ENCODE assay signal across 14 cellular contexts in the genomic region with DNA sequence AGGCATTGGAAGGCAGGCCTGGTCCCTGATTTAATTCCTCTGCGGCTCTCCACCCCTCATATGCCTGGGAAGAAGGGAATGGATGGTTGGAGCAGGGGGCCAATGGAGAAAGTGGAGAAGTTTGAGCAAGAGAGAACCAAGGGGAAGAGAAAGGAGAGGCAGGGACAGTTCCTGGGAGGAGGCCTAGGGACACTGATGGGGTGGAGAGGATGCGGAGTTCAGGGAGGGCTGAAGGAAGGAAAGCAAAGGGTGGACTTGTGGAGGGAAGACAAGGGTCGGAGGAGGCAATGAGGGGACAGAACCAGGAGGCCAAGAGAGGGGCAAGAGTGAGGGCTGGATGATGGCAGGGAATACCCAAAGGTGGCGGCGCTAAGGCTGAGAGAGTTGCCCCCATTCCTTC. TPM values are rescaled to one million over a fixed set of nuclear protein-coding genes. Genes with fewer than 3 reads are reported as not detected.
DNase-seq lines count a peak whose midpoint lies in the region; ATAC-seq and TF ChIP-seq lines count a peak whose summit lies in the region.
"Had no signal": no experiment of that assay in that cellular context is flagged by ENCODE, and none has a peak within 500 bp of the region (broad histone marks: within the 10 kb centered on the region; RNA-seq: fewer than 3 reads in every experiment).

No MANE protein-coding gene starts in this region.

- peaks cover 85% of the 10 kb centered on the region for H3K79me2 ChIP-seq in mammary epithelial cell (ENCODE audit: insufficient read depth, low read length)

- H3K27ac Mint-ChIP-seq in MCF 10A (ENCODE audit: low read depth, unreplicated experiment) (peak overlapping the region; percentile 87), naive B cell (peak overlapping the region in 3 of 6 donors; percentile 68 to 92 (median 72))
- peak overlapping the region; percentile 68 for H3K27ac Mint-ChIP-seq in activated naive CD8-positive, alpha-beta T cell treated with anti-CD3 and anti-CD28 coated beads, Interleukin-2, amount 50 U/mL, for 24 hours

- H3K27me3 Mint-ChIP-seq in MCF 10A (ENCODE audit: insufficient read depth, unreplicated experiment) (no peaks in the 10 kb centered on the region), naive B cell (no peaks in the 10 kb centered on the region)
- H3K27me3 Mint-ChIP-seq in activated naive CD8-positive, alpha-beta T cell treated with anti-CD3 and anti-CD28 coated beads, Interleukin-2, amount 50 U/mL, for 24 hours = no peaks in the 10 kb centered on the region

- POLR2A ChIA-PET in MCF 10A (lab: Yijun Ruan, JAX) = interaction anchor here (11.1 to 14.0 kb wide), 2 partner anchors 7 to 35 kb away, joined by 283 to 312 read pairs; partner anchors contain the start of genes CKS1B and SHC1

- DNase-seq in MCF 10A (ENCODE audit: unreplicated experiment) (no peak), mammary epithelial cell (no peak), naive B cell (no peak), upper lobe of left lung (no peak), NK-92 (lab: John Stamatoyannopoulos, UW; ENCODE audit: unreplicated experiment) (no peak)
- DNase-seq in activated naive CD8-positive, alpha-beta T cell treated with anti-CD3 and anti-CD28 coated beads, Interleukin-2, amount 50 U/mL, for 24 hours = no peak
- DNase-seq: BE2C, NCI-H510A treated with DMSO at 0.1 percent for 48 hours had no signal

- no peaks in the 10 kb centered on the region for H3K27me3 ChIP-seq in mammary epithelial cell (ENCODE audit: insufficient read depth, low read length)
- H3K27me3 ChIP-seq in upper lobe of left lung = no peaks in the 10 kb centered on the region
- H3K27me3 ChIP-seq: BE2C, SJSA1 had no signal

- no peak for ATAC-seq in activated naive CD8-positive, alpha-beta T cell treated with anti-CD3 and anti-CD28 coated beads, Interleukin-2, amount 50 U/mL, for 24 hours
- ATAC-seq in naive B cell (ENCODE audit: low read depth in 2 of 2) (no peak), upper lobe of left lung (ENCODE audit: low FRiP score in 2 of 2) (no peak), GM21367 (IDR thresholded peaks at IDR 0.05; ENCODE audit: unreplicated experiment) (no peak), HG03571 (IDR thresholded peaks at IDR 0.05; ENCODE audit: unreplicated experiment) (no peak)

- H3K9me3 Mint-ChIP-seq in MCF 10A (ENCODE audit: unreplicated experiment) (no peaks in the 10 kb centered on the region), naive B cell (no peaks in the 10 kb centered on the region)
- H3K9me3 Mint-ChIP-seq in activated naive CD8-positive, alpha-beta T cell treated with anti-CD3 and anti-CD28 coated beads, Interleukin-2, amount 50 U/mL, for 24 hours = no peaks in the 10 kb centered on the region

- no peaks in the 10 kb centered on the region for H4K20me1 ChIP-seq in mammary epithelial cell (ENCODE audit: insufficient read depth, low read length)

- H3K36me3 Mint-ChIP-seq in MCF 10A (ENCODE audit: insufficient read depth, unreplicated experiment) = peaks cover 55% of the 10 kb centered on the region
- no peaks in the 10 kb centered on the region for H3K36me3 Mint-ChIP-seq in activated naive CD8-positive, alpha-beta T cell treated with anti-CD3 and anti-CD28 coated beads, Interleukin-2, amount 50 U/mL, for 24 hours (ENCODE audit: low read depth)
- H3K36me3 Mint-ChIP-seq in naive B cell = no peaks in the 10 kb centered on the region

- no peak overlapping the region for H3K27ac ChIP-seq in mammary epithelial cell (ENCODE audit: insufficient read depth, low read depth, low read length)
- peak overlapping the region; percentile 93 to 100 (median 96) for H3K27ac ChIP-seq in upper lobe of left lung
- H3K27ac ChIP-seq: SJSA1 had no signal

- TF ChIP-seq EP300 in upper lobe of left lung (IDR thresholded peaks at IDR 0.05) = no peak

- BruUV-seq in MCF 10A (replicated peaks; lab: Mats Ljungman, UMichigan) (no TSS peak), mammary epithelial cell (replicated peaks; lab: Mats Ljungman, UMichigan) (no TSS peak)

- H3K9ac ChIP-seq in mammary epithelial cell (ENCODE audit: insufficient read depth, low read length) = no peak overlapping the region

- H3K4me1 ChIP-seq in mammary epithelial cell (ENCODE audit: insufficient read depth, low read length) (peaks cover 47% of the 10 kb centered on the region), upper lobe of left lung (peaks cover 76 to 94% (median 92%) of the 10 kb centered on the region in 4 donors)
- H3K4me1 ChIP-seq: SJSA1 had no signal

- TF ChIP-seq CTCF in MCF 10A (IDR thresholded peaks at IDR 0.05; ENCODE audit: unreplicated experiment) (no peak), mammary epithelial cell (conservative IDR thresholded peaks at IDR 0.05 in 1 of 2, IDR thresholded peaks at IDR 0.05 in 1 of 2; ENCODE audit: extremely low read depth in 1 of 2, insufficient read depth in 1 of 2, low read depth in 1 of 2, low read length in 2 of 2) (no peak), upper lobe of left lung (IDR thresholded peaks at IDR 0.05) (no peak)

- CTCF ChIA-PET in MCF 10A (lab: Yijun Ruan, JAX) = interaction anchor here (1.0 to 14.4 kb wide), 3 partner anchors 9 to 39 kb away, joined by 3 to 390 read pairs (median 10); partner anchors contain the start of genes ADAM15 and SHC1
- CTCF ChIA-PET in mammary epithelial cell (lab: Charles Lee; ENCODE audit: low non-redundant PET) = no interaction called here

- 98% methylated on average over 5 of the region's 5 CpGs for WGBS in mammary epithelial cell (ENCODE audit: low coverage, missing lambda C conversion rate)
- 86% methylated on average over 5 of the region's 5 CpGs for WGBS in upper lobe of left lung, 2 donors

- H3K4me3 ChIP-seq in mammary epithelial cell (replicated peaks in 1 of 3; ENCODE audit: insufficient read depth in 1 of 3, low read depth in 2 of 3, low read length in 3 of 3) (no peak overlapping the region), upper lobe of left lung (peak overlapping the region in 3 of 4 donors; percentile 20 to 49 (median 44))
- H3K4me3 ChIP-seq: SJSA1 had no signal

- H3K4me3 Mint-ChIP-seq in MCF 10A (ENCODE audit: unreplicated experiment) = peak overlapping the region; percentile 84
- H3K4me3 Mint-ChIP-seq in activated naive CD8-positive, alpha-beta T cell treated with anti-CD3 and anti-CD28 coated beads, Interleukin-2, amount 50 U/mL, for 24 hours = peak overlapping the region; percentile 59
- H3K4me3 Mint-ChIP-seq in naive B cell = peak overlapping the region in 6 of 8 donors; percentile 12 to 87 (median 56)

- peaks cover 83% of the 10 kb centered on the region for H3K4me1 Mint-ChIP-seq in MCF 10A (ENCODE audit: insufficient read depth, unreplicated experiment)
- H3K4me1 Mint-ChIP-seq in activated naive CD8-positive, alpha-beta T cell treated with anti-CD3 and anti-CD28 coated beads, Interleukin-2, amount 50 U/mL, for 24 hours = peaks cover 75% of the 10 kb centered on the region
- peaks cover 63 to 91% (median 82%) of the 10 kb centered on the region in 3 donors for H3K4me1 Mint-ChIP-seq in naive B cell

- no peaks in the 10 kb centered on the region for H3K9me3 ChIP-seq in mammary epithelial cell (replicated peaks; ENCODE audit: insufficient read depth, low read length)
- H3K9me3 ChIP-seq in upper lobe of left lung = no peaks in the 10 kb centered on the region
- H3K9me3 ChIP-seq: BE2C, SJSA1 had no signal

- intact Hi-C loops in MCF 10A (cut with micrococcal nuclease) (no loop called here), mammary epithelial cell (cut with micrococcal nuclease) (no loop called here)

- H2AFZ ChIP-seq in mammary epithelial cell (ENCODE audit: low read depth, low read length) = no peak overlapping the region

- H3K4me2 ChIP-seq in mammary epithelial cell (ENCODE audit: insufficient read depth, low read depth, low read length) = no peak overlapping the region

- dilution Hi-C loops in mammary epithelial cell (cut with HindIII; ENCODE audit: low sequenced_read_pairs) = no loop called here

- no peaks in the 10 kb centered on the region for H3K36me3 ChIP-seq in mammary epithelial cell (ENCODE audit: insufficient read depth, low read length)
- peaks cover 0 to 16% (median 9%) of the 10 kb centered on the region in 4 donors for H3K36me3 ChIP-seq in upper lobe of left lung
- H3K36me3 ChIP-seq: SJSA1 had no signal

- no peak for TF ChIP-seq POLR2A in upper lobe of left lung (IDR thresholded peaks at IDR 0.05)

- in situ Hi-C loops in mammary epithelial cell (cut with MboI; ENCODE audit: low sequenced_read_pairs in 2 of 2) = loop anchor here in 1 of 2 donors (10.0 kb wide), 1 partner anchor 45 kb away; the partner anchor contains the start of gene PYGO2

RNA-seq across cellular contexts. Expression of gene ZBTB7B, which starts 7.1 kb away (rescaled TPM):
- 169 and 175 TPM in 2 replicates for total RNA-seq in MCF 10A (2022)
- total RNA-seq in mammary epithelial cell = 10 to 100 TPM; 33.0 to 51.9 TPM
- 22.2 TPM for polyA plus RNA-seq in mammary epithelial cell
- 17.8 TPM for polyA minus RNA-seq in mammary epithelial cell
- polyA plus RNA-seq in naive B cell (ENCODE audit: low read depth in 6 of 6) = 1 to 10 TPM in 5 of 6 donors, not detected in 1; 2.2 to 5.5 (median 2.7) TPM
- total RNA-seq in upper lobe of left lung = 10 to 100 TPM; 43.9 to 88.2 (median 66.2) TPM

RNA-seq across cellular contexts. Expression of gene LENEP, which starts 16.4 kb away (rescaled TPM):
- 0.83 TPM in 1 of 2 replicates, not detected in the other for total RNA-seq in MCF 10A (2022)
- 1 to 10 TPM in 1 of 2 donors, under 1 TPM in 1; 0.82 to 1.5 TPM for total RNA-seq in mammary epithelial cell
- polyA plus RNA-seq in mammary epithelial cell = 0.16 TPM
- polyA minus RNA-seq in mammary epithelial cell = not detected
- not detected for polyA plus RNA-seq in naive B cell (ENCODE audit: low read depth in 6 of 6)
- total RNA-seq in upper lobe of left lung = 1 to 10 TPM in 1 of 6 donors, under 1 TPM in 1, not detected in 4; 0.57 to 1.0 TPM
- total RNA-seq: kidney, SJSA1 had no signal

RNA-seq across cellular contexts. Expression of gene DCST2, which starts 23.8 kb away (rescaled TPM):
- total RNA-seq in MCF 10A (2022) = 0.91 and 1.8 TPM in 2 replicates
- under 1 TPM; 0.33 to 0.66 TPM for total RNA-seq in mammary epithelial cell
- polyA plus RNA-seq in mammary epithelial cell = 0.15 TPM
- not detected for polyA minus RNA-seq in mammary epithelial cell
- polyA plus RNA-seq in naive B cell (ENCODE audit: low read depth in 6 of 6) = not detected
- total RNA-seq in upper lobe of left lung = 1 to 10 TPM in 4 of 6 donors, under 1 TPM in 2; 0.49 to 2.1 (median 1.1) TPM
- total RNA-seq: SJSA1 had no signal

RNA-seq across cellular contexts. Expression of gene DCST1, which starts 23.9 kb away (rescaled TPM):
- total RNA-seq in MCF 10A (2022) = 0.21 and 0.42 TPM in 2 replicates
- total RNA-seq in mammary epithelial cell = not detected
- polyA plus RNA-seq in mammary epithelial cell = not detected
- not detected for polyA minus RNA-seq in mammary epithelial cell
- polyA plus RNA-seq in naive B cell (ENCODE audit: low read depth in 6 of 6) = not detected
- under 1 TPM in 1 of 6 donors, not detected in 5; 0.89 TPM for total RNA-seq in upper lobe of left lung
- total RNA-seq: H7, kidney, renal cortical epithelial cell, SJSA1 had no signal

RNA-seq across cellular contexts. Expression of gene FLAD1, which starts 26.6 kb away (rescaled TPM):
- total RNA-seq in MCF 10A (2022) (65.4 and 91.1 TPM in 2 replicates), mammary epithelial cell (10 to 100 TPM; 46.4 to 58.5 TPM), upper lobe of left lung (10 to 100 TPM; 15.6 to 62.9 (median 29.8) TPM)
- polyA plus RNA-seq in mammary epithelial cell (54.2 TPM), naive B cell (ENCODE audit: low read depth in 6 of 6) (10 to 100 TPM; 37.0 to 57.0 (median 49.4) TPM)
- polyA minus RNA-seq in mammary epithelial cell = 43.1 TPM

Comparison
In these comparisons a context has a peak if more than half of its experiments do, and no peak if none do; other contexts are left out.
1. H3K4me3 ChIP-seq: peak in upper lobe of left lung (3 of 4); none in mammary epithelial cell (0 of 3).
2. Peak in every context shown above with its lines, with median percentiles within 50 percentile points of each other: H3K4me3 Mint-ChIP-seq.